ENCODE assay signal across 25 cellular contexts in genomic region chr11:111596319-111596718, GRCh38.
"Had no signal": no experiment of that assay in that cellular context is flagged by ENCODE, and none has a peak within 500 bp of the region (broad histone marks: within the 10 kb centered on the region; RNA-seq: fewer than 3 reads in every experiment).

No MANE protein-coding gene starts in this region.

- H3K36me3 Mint-ChIP-seq: naive thymus-derived CD4-positive, alpha-beta T cell; natural killer cell had no signal

- DNase-seq: dermis blood vessel endothelial cell; dorsolateral prefrontal cortex; effector CD4-positive, alpha-beta T cell; effector memory CD4-positive, alpha-beta T cell; endodermal cell; erythroblast; esophagus squamous epithelium; foreskin fibroblast; foreskin melanocyte; gastrocnemius medialis; glutamatergic neuron; head of caudate nucleus; heart right ventricle; hippocampal formation; left cardiac atrium; left lung; left ventricle myocardium superior; lower lobe of right lung; mesendoderm; midbrain; naive thymus-derived CD4-positive, alpha-beta T cell; natural killer cell had no signal

- H3K27ac ChIP-seq: coronary artery, dorsolateral prefrontal cortex, epithelial cell of prostate, esophagus squamous epithelium, gastrocnemius medialis, heart right ventricle, left lung, lower lobe of right lung had no signal

- H3K9me3 ChIP-seq: esophagus squamous epithelium, gastrocnemius medialis, left lung, lower lobe of right lung had no signal

- H3K27me3 ChIP-seq: dorsolateral prefrontal cortex, esophagus squamous epithelium, gastrocnemius medialis, heart right ventricle, left lung had no signal

- H3K9me3 Mint-ChIP-seq: endodermal cell, natural killer cell had no signal

- ATAC-seq: esophagus mucosa; gastrocnemius medialis; heart right ventricle; left cardiac atrium; left lung; left ventricle myocardium superior; lower lobe of right lung; naive thymus-derived CD4-positive, alpha-beta T cell; natural killer cell had no signal

- H3K4me3 Mint-ChIP-seq: endodermal cell; naive thymus-derived CD4-positive, alpha-beta T cell; natural killer cell had no signal

- H3K27ac Mint-ChIP-seq: endodermal cell; naive thymus-derived CD4-positive, alpha-beta T cell; natural killer cell had no signal

- H3K36me3 ChIP-seq: esophagus squamous epithelium, gastrocnemius medialis, heart right ventricle, left lung, lower lobe of right lung had no signal

- H3K4me3 ChIP-seq: coronary artery, dorsolateral prefrontal cortex, esophagus squamous epithelium, gastrocnemius medialis, heart right ventricle, left lung, lower lobe of right lung had no signal

- H3K4me1 Mint-ChIP-seq: endodermal cell had no signal
